13 cellular contexts compared by ENCODE assay signal in the genomic region with DNA sequence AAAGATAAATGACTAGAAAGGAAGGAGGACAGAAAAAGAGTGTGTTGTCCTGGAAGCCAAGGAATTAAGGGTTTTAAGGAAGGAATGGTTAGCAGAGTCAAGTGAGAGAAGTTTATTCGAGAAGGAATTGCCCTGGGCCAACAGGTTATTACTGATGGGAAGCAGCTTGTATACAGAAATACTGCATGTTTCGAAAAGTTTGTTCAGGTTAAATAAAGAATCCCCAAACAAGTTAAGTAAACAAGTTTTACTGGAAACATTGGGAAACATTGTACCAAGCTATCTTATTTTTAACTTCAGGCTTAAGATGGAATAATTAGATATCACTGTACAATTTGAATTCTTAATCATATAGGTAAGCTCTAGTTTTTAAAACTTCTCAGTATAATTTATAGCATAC. TPM values are rescaled to one million over a fixed set of nuclear protein-coding genes. Genes with fewer than 3 reads are reported as not detected.
A peak's percentile ranks its signal among the peaks of the same experiment; 100 is the strongest.
DNase-seq lines count a peak whose midpoint lies in the region; ATAC-seq and TF ChIP-seq lines count a peak whose summit lies in the region.
"Had no signal": no experiment of that assay in that cellular context is flagged by ENCODE, and none has a peak within 500 bp of the region (broad histone marks: within the 10 kb centered on the region; RNA-seq: fewer than 3 reads in every experiment).

No MANE protein-coding gene starts in this region.

- POLR2A ChIA-PET in OCI-LY7 (lab: Charles Lee) = interaction anchor here (0.6 to 2.2 kb wide), 12 partner anchors 11 to 1671 kb away, joined by 3 to 11 read pairs (median 4); no protein-coding TSS in a partner anchor

- H2AFZ ChIP-seq in OCI-LY7 (ENCODE audit: low read length) = no peak overlapping the region

- CTCF ChIA-PET in OCI-LY7 (lab: Charles Lee; ENCODE audit: unreplicated experiment) = interaction anchor here (0.6 kb wide), 1 partner anchor 38 kb away, joined by 4 read pairs; no protein-coding TSS in a partner anchor

- peaks cover 0 to 92% of the 10 kb centered on the region in 2 donors for H3K36me3 ChIP-seq in left lung
- H3K36me3 ChIP-seq in vagina = peaks cover 0 to 86% of the 10 kb centered on the region in 2 donors
- H3K36me3 ChIP-seq in OCI-LY7 (ENCODE audit: insufficient read depth, low read length) = peaks cover 96% of the 10 kb centered on the region

- intact Hi-C loops in left lung (cut with DNase I) (no loop called here), vagina (cut with DNase I) (no loop called here), Right ventricle myocardium inferior (cut with DNase I) (no loop called here), OCI-LY7 (cut with micrococcal nuclease; ENCODE audit: unreplicated experiment) (no loop called here)

- H3K79me2 ChIP-seq in OCI-LY7 (ENCODE audit: insufficient read depth, low read depth, low read length) = no peaks in the 10 kb centered on the region

- H3K4me3 ChIP-seq in LNCaP clone FGC (ENCODE audit: low read depth, low read length) = no peak overlapping the region
- H3K4me3 ChIP-seq in left lung = no peak overlapping the region
- H3K4me3 ChIP-seq in vagina = no peak overlapping the region
- no peak overlapping the region for H3K4me3 ChIP-seq in OCI-LY7 (ENCODE audit: low read depth, low read length, poor library complexity, severe bottlenecking)
- H3K4me3 ChIP-seq: A549 had no signal

- peak; percentile 50 for ATAC-seq in left lung
- no peak for ATAC-seq in Right ventricle myocardium inferior
- ATAC-seq: A549 had no signal

- H3K27me3 ChIP-seq in left lung = no peaks in the 10 kb centered on the region
- no peaks in the 10 kb centered on the region for H3K27me3 ChIP-seq in vagina

- TF ChIP-seq POLR2A in vagina (IDR thresholded peaks at IDR 0.05) = no peak

- no peaks in the 10 kb centered on the region for H3K27me3 Mint-ChIP-seq in activated naive CD4-positive, alpha-beta T cell treated with anti-CD3 and anti-CD28 coated beads, Interleukin-2, amount 50 U/mL, for 24 hours

- no peaks in the 10 kb centered on the region for H3K9me3 Mint-ChIP-seq in activated naive CD4-positive, alpha-beta T cell treated with anti-CD3 and anti-CD28 coated beads, Interleukin-2, amount 50 U/mL, for 24 hours
- H3K9me3 Mint-ChIP-seq: H9 had no signal

- BruUV-seq in OCI-LY7 (replicated peaks; lab: Mats Ljungman, UMichigan) = no TSS peak

- H3K9me3 ChIP-seq in left lung (no peaks in the 10 kb centered on the region), vagina (no peaks in the 10 kb centered on the region), OCI-LY7 (ENCODE audit: low read length) (no peaks in the 10 kb centered on the region)
- H3K9me3 ChIP-seq: A549 had no signal

- H3K36me3 Mint-ChIP-seq in activated naive CD4-positive, alpha-beta T cell treated with anti-CD3 and anti-CD28 coated beads, Interleukin-2, amount 50 U/mL, for 24 hours = peaks cover 23% of the 10 kb centered on the region

- no peak overlapping the region for H3K27ac ChIP-seq in left lung
- no peak overlapping the region for H3K27ac ChIP-seq in vagina
- no peak overlapping the region for H3K27ac ChIP-seq in OCI-LY7 (ENCODE audit: low read depth, low read length, poor library complexity, severe bottlenecking)
- H3K27ac ChIP-seq: A549 had no signal

- no peaks in the 10 kb centered on the region for H4K20me1 ChIP-seq in OCI-LY7 (ENCODE audit: insufficient read depth, low read length)

- TF ChIP-seq CTCF in LNCaP clone FGC (IDR thresholded peaks at IDR 0.05; ENCODE audit: control insufficient read depth, extremely low read depth, insufficient read depth) (no peak), left lung (IDR thresholded peaks at IDR 0.05) (no peak), vagina (IDR thresholded peaks at IDR 0.05) (no peak), OCI-LY7 (conservative IDR thresholded peaks at IDR 0.05; ENCODE audit: low read length) (no peak)

- H3K27ac Mint-ChIP-seq in activated naive CD4-positive, alpha-beta T cell treated with anti-CD3 and anti-CD28 coated beads, Interleukin-2, amount 50 U/mL, for 24 hours = peak overlapping the region; percentile 8

- H3K9me2 ChIP-seq in OCI-LY7 (ENCODE audit: insufficient read depth, low read length) = no peaks in the 10 kb centered on the region

- H3K4me1 ChIP-seq in left lung = peaks cover 0 to 3% of the 10 kb centered on the region in 2 donors
- H3K4me1 ChIP-seq in vagina = no peaks in the 10 kb centered on the region
- no peaks in the 10 kb centered on the region for H3K4me1 ChIP-seq in OCI-LY7 (ENCODE audit: insufficient read depth, low read length, poor library complexity, severe bottlenecking)
- H3K4me1 ChIP-seq: A549 had no signal

- H3K4me1 Mint-ChIP-seq in activated naive CD4-positive, alpha-beta T cell treated with anti-CD3 and anti-CD28 coated beads, Interleukin-2, amount 50 U/mL, for 24 hours = no peaks in the 10 kb centered on the region

- DNase-seq in activated naive CD4-positive, alpha-beta T cell treated with anti-CD3 and anti-CD28 coated beads, Interleukin-2, amount 50 U/mL, for 16 hours = no peak
- DNase-seq in LNCaP clone FGC (ENCODE audit: low read depth) (peak; percentile 86), left lung (no peak), renal cortical epithelial cell (ENCODE audit: low read depth) (peak; percentile 6), vagina (ENCODE audit: extremely low spot score in 2 of 2) (no peak), Right ventricle myocardium inferior (ENCODE audit: missing footprints) (no peak), OCI-LY7 (ENCODE audit: low spot score) (no peak)
- DNase-seq: DMS79, GOT3, H9, IMR-90 had no signal

- no peak overlapping the region for H3K4me3 Mint-ChIP-seq in activated naive CD4-positive, alpha-beta T cell treated with anti-CD3 and anti-CD28 coated beads, Interleukin-2, amount 50 U/mL, for 24 hours
- H3K4me3 Mint-ChIP-seq: H9 had no signal

- no peak overlapping the region for H3K4me2 ChIP-seq in OCI-LY7 (ENCODE audit: low read length)
- H3K4me2 ChIP-seq: A549 had no signal

RNA-seq across cellular contexts. Expression of gene FBXL3, which starts 28.2 kb away (rescaled TPM):
- total RNA-seq in left lung (10 to 100 TPM; 38.8 to 46.1 TPM), renal cortical epithelial cell (58.7 and 60.1 TPM in 2 replicates), vagina (59.4 TPM), Right ventricle myocardium inferior (29.3 TPM), OCI-LY7 (2022) (24.7 and 25.1 TPM in 2 replicates)
- total RNA-seq in OCI-LY7 (2014; rRNA removed; shearing (Covaris generic)) = 21.6 and 23.4 TPM in 2 replicates

Comparison
In these comparisons a context has a peak if more than half of its experiments do, and no peak if none do; other contexts are left out.
1. DNase-seq: peak in LNCaP clone FGC (single experiment) and renal cortical epithelial cell (single experiment); none in activated naive CD4-positive, alpha-beta T cell treated with anti-CD3 and anti-CD28 coated beads, Interleukin-2, amount 50 U/mL, for 16 hours (single experiment), left lung (0 of 2), vagina (0 of 2), Right ventricle myocardium inferior (single experiment) and OCI-LY7 (single experiment).